Comparison of ENCODE assay signal across 17 cellular contexts in the genomic region with DNA sequence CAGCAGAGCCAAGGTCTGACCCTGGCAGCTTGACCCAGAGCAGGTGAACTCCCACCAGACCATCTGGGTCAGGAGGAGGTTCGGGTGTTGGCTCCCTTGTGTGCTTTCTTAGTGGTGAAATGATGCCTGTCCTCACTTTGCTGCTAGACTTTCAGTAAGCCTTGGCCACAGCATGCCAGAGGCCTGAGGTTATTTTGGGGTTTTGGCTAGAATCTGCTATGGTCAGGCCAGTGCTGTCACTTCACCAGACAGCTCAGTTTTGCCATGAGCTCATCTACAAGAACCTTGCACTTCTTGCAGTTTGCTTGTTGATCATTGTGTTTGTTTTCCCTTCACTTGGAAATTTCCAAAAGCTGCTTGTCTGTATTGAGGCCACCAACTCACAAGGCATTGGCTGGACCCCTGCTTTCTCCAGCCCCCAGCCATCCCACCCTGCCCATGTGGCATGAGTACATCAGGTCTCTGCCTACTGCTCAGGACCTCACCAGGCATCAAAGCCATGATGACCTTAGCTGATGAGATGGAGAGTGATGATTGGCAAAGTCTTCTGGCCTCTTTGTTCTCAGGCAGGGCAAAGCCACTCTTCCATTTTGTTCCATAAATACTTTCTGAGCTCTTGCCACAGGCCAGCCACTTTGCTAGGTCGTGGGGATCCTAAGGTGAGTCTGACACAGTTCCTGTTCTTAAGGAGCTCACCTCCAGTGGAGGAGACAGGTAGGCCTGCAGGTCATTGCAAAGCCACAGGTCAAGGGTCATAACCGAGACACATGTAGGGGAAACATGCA.
DNase-seq lines count a peak whose midpoint lies in the region; ATAC-seq and TF ChIP-seq lines count a peak whose summit lies in the region.
"Had no signal": no experiment of that assay in that cellular context is flagged by ENCODE, and none has a peak within 500 bp of the region (broad histone marks: within the 10 kb centered on the region; RNA-seq: fewer than 3 reads in every experiment).

No MANE protein-coding gene starts in this region.

- DNase-seq in G401 (ENCODE audit: low spot score) (peak; percentile 18), fibroblast of the aortic adventitia (ENCODE audit: low read depth) (peak; percentile 92), psoas muscle (no peak), NOMO-1 treated with DMSO at 0.1 percent for 48 hours (lab: John Stamatoyannopoulos, UW; ENCODE audit: unreplicated experiment) (no peak)
- DNase-seq: activated CD4-positive, alpha-beta T cell treated with anti-CD3 and anti-CD28 coated beads, Interleukin-2, amount 10 ng/mL, durations not matched to agents 7 days and 5 days; H7; mammary epithelial cell; NCI-H2171 treated with DMSO at 0.1 percent for 48 hours; SHP77 treated with DMSO at 0.1 percent for 48 hours; sigmoid colon; stimulated activated CD4-positive, alpha-beta T cell treated with anti-CD3 and anti-CD28 coated beads, Interleukin-4, amount 100 ng/mL, for 24 hours; trophoblast cell had no signal

- ATAC-seq in psoas muscle (peak; percentile 88 to 97 (median 94)), GM18873 (IDR thresholded peaks at IDR 0.05; ENCODE audit: low FRiP score, unreplicated experiment) (no peak), GM21723 (IDR thresholded peaks at IDR 0.05; ENCODE audit: unreplicated experiment) (no peak), GM21381 (IDR thresholded peaks at IDR 0.05; ENCODE audit: unreplicated experiment) (no peak)

- H3K27ac ChIP-seq in angular gyrus (ENCODE audit: low read depth, low read length) (peak overlapping the region; percentile 27), psoas muscle (peak overlapping the region; percentile 56)
- H3K27ac ChIP-seq: coronary artery, sigmoid colon had no signal

- 44 to 56% (median 54%) methylated on average over 3 of the region's 3 CpGs for WGBS in psoas muscle, 3 donors

- H3K4me3 ChIP-seq in fibroblast of the aortic adventitia (ENCODE audit: low read depth, low read length) (no peak overlapping the region), psoas muscle (no peak overlapping the region)
- H3K4me3 ChIP-seq: coronary artery, sigmoid colon had no signal

- TF ChIP-seq CTCF in fibroblast of the aortic adventitia (IDR thresholded peaks at IDR 0.05; ENCODE audit: insufficient read depth, low read length), result no peak
- no peak for TF ChIP-seq CTCF in psoas muscle (IDR thresholded peaks at IDR 0.05)

- intact Hi-C loops in psoas muscle (cut with DNase I), result no loop called here

- no peaks in the 10 kb centered on the region for H3K9me3 ChIP-seq in psoas muscle
- H3K9me3 ChIP-seq: sigmoid colon had no signal

- peaks cover 12% of the 10 kb centered on the region for H3K4me1 ChIP-seq in psoas muscle
- H3K4me1 ChIP-seq: sigmoid colon had no signal

- no peaks in the 10 kb centered on the region for H3K27me3 ChIP-seq in psoas muscle (ENCODE audit: insufficient read depth in 3 of 3, low read length in 2 of 3)
- H3K27me3 ChIP-seq: sigmoid colon had no signal

- H3K36me3 ChIP-seq in psoas muscle (ENCODE audit: insufficient read depth in 1 of 2, low read depth in 1 of 2), result no peaks in the 10 kb centered on the region
- H3K36me3 ChIP-seq: sigmoid colon had no signal

- in situ Hi-C loops in G401 (cut with HindIII; ENCODE audit: low sequenced_read_pairs), result no loop called here

Comparison
In these comparisons a context has a peak if more than half of its experiments do, and no peak if none do; other contexts are left out.
1. DNase-seq: peak in G401 (single experiment) and fibroblast of the aortic adventitia (single experiment); none in psoas muscle (0 of 2) and NOMO-1 treated with DMSO at 0.1 percent for 48 hours (single experiment).
2. ATAC-seq: peak in psoas muscle (4 of 4); none in GM18873 (single experiment), GM21723 (single experiment) and GM21381 (single experiment).